ENCODE assay signal across 7 cellular contexts in genomic region chr5:170697031-170697430, GRCh38.
"Had no signal": no experiment of that assay in that cellular context is flagged by ENCODE, and none has a peak within 500 bp of the region (broad histone marks: within the 10 kb centered on the region; RNA-seq: fewer than 3 reads in every experiment).

No MANE protein-coding gene starts in this region.

- H3K4me3 Mint-ChIP-seq: IgD-negative memory B cell had no signal

- DNase-seq: IMR-90, KBM-7, KG1 had no signal

- H3K4me1 Mint-ChIP-seq: IgD-negative memory B cell had no signal

- ATAC-seq: HepG2, K562 had no signal

- H3K4me3 ChIP-seq: K562 had no signal

- H3K27ac Mint-ChIP-seq: IgD-negative memory B cell had no signal

- H3K27ac ChIP-seq: HL-60 had no signal

- H3K9me3 Mint-ChIP-seq: IgD-negative memory B cell had no signal

- H3K36me3 Mint-ChIP-seq: IgD-negative memory B cell had no signal
